Comparison of ENCODE assay signal across 1 cellular context in genomic region chr1:150579110-150579954, GRCh38.
TF ChIP-seq lines count a peak whose summit lies in the region.

Gene MCL1 (minus strand): TSS chr1:150579610. CDS start chr1:150579530, 80 bp downstream.

TF ChIP-seq in HepG2, 621 proteins besides CTCF, POLR2A, EP300 and RAD21 (continued from another document and continues in another):
- TF ChIP-seq, protein P1, sequence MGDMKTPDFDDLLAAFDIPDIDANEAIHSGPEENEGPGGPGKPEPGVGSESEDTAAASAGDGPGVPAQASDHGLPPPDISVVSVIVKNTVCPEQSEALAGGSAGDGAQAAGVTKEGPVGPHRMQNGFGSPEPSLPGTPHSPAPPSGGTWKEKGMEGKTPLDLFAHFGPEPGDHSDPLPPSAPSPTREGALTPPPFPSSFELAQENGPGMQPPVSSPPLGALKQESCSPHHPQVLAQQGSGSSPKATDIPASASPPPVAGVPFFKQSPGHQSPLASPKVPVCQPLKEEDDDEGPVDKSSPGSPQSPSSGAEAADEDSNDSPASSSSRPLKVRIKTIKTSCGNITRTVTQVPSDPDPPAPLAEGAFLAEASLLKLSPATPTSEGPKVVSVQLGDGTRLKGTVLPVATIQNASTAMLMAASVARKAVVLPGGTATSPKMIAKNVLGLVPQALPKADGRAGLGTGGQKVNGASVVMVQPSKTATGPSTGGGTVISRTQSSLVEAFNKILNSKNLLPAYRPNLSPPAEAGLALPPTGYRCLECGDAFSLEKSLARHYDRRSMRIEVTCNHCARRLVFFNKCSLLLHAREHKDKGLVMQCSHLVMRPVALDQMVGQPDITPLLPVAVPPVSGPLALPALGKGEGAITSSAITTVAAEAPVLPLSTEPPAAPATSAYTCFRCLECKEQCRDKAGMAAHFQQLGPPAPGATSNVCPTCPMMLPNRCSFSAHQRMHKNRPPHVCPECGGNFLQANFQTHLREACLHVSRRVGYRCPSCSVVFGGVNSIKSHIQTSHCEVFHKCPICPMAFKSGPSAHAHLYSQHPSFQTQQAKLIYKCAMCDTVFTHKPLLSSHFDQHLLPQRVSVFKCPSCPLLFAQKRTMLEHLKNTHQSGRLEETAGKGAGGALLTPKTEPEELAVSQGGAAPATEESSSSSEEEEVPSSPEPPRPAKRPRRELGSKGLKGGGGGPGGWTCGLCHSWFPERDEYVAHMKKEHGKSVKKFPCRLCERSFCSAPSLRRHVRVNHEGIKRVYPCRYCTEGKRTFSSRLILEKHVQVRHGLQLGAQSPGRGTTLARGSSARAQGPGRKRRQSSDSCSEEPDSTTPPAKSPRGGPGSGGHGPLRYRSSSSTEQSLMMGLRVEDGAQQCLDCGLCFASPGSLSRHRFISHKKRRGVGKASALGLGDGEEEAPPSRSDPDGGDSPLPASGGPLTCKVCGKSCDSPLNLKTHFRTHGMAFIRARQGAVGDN (CRISPR knock-in tag; IDR thresholded peaks at IDR 0.05): peak; percentile 76
- no peak for TF ChIP-seq ZNF660 (CRISPR knock-in tag; IDR thresholded peaks at IDR 0.05; ENCODE audit: borderline replicate concordance, low read depth)
- TF ChIP-seq DRAP1 (CRISPR knock-in tag; IDR thresholded peaks at IDR 0.05): peak; percentile 99
- TF ChIP-seq, protein P2, sequence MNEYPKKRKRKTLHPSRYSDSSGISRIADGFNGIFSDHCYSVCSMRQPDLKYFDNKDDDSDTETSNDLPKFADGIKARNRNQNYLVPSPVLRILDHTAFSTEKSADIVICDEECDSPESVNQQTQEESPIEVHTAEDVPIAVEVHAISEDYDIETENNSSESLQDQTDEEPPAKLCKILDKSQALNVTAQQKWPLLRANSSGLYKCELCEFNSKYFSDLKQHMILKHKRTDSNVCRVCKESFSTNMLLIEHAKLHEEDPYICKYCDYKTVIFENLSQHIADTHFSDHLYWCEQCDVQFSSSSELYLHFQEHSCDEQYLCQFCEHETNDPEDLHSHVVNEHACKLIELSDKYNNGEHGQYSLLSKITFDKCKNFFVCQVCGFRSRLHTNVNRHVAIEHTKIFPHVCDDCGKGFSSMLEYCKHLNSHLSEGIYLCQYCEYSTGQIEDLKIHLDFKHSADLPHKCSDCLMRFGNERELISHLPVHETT (CRISPR knock-in tag; conservative IDR thresholded peaks at IDR 0.05): 0 out of 2 replicates have a peak, but pooled peaks have one; percentile 42
- TF ChIP-seq, protein P3, sequence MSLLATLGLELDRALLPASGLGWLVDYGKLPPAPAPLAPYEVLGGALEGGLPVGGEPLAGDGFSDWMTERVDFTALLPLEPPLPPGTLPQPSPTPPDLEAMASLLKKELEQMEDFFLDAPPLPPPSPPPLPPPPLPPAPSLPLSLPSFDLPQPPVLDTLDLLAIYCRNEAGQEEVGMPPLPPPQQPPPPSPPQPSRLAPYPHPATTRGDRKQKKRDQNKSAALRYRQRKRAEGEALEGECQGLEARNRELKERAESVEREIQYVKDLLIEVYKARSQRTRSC (CRISPR knock-in tag; IDR thresholded peaks at IDR 0.05; ENCODE audit: low read depth): 0 out of 2 replicates have a peak, but pooled peaks have one; percentile 48
- TF ChIP-seq ZXDC (CRISPR knock-in tag; IDR thresholded peaks at IDR 0.05): 0 out of 2 replicates have a peak, but pooled peaks have one; percentile 33
- peak; percentile 100 for TF ChIP-seq SRF (IDR thresholded peaks at IDR 0.05; ENCODE audit: low read depth, low read length)
- peak; percentile 90 for TF ChIP-seq KLF6 (CRISPR knock-in tag; IDR thresholded peaks at IDR 0.05)
- TF ChIP-seq ZNF281 (CRISPR knock-in tag; IDR thresholded peaks at IDR 0.05; ENCODE audit: borderline replicate concordance): peak; percentile 75; the same call in 1 of the 2 replicates
- peak; percentile 47; the same call in 1 of the 2 replicates for TF ChIP-seq ZNF605 (CRISPR knock-in tag; IDR thresholded peaks at IDR 0.05)
- peak; percentile 52; the same call in 1 of the 2 replicates for TF ChIP-seq CEBPG (CRISPR knock-in tag; IDR thresholded peaks at IDR 0.05)
- TF ChIP-seq HCFC1 (IDR thresholded peaks at IDR 0.05; ENCODE audit: low read depth, low read length): peak; percentile 8; the same call in 1 of the 2 replicates
- TF ChIP-seq ETV5 (CRISPR knock-in tag; IDR thresholded peaks at IDR 0.05; ENCODE audit: borderline replicate concordance): peak; percentile 78; the same call in 1 of the 2 replicates
- peak; percentile 40 for TF ChIP-seq ZNF878 (CRISPR knock-in tag; IDR thresholded peaks at IDR 0.05)
- TF ChIP-seq ZNF83 (CRISPR knock-in tag; IDR thresholded peaks at IDR 0.05; ENCODE audit: borderline replicate concordance): no peak
- 0 out of 2 replicates have a peak, but pooled peaks have one; percentile 41 for TF ChIP-seq NR2F2 (IDR thresholded peaks at IDR 0.05; ENCODE audit: borderline replicate concordance, low read depth)
- 0 out of 2 replicates have a peak, but pooled peaks have one; percentile 37 for TF ChIP-seq ZNF24 (IDR thresholded peaks at IDR 0.05)
- peak; percentile 32; the same call in 1 of the 3 replicates for TF ChIP-seq MXI1 (IDR thresholded peaks at IDR 0.05; ENCODE audit: borderline replicate concordance, low read depth, low read length)
- TF ChIP-seq DDIT3 (CRISPR knock-in tag; IDR thresholded peaks at IDR 0.05): 0 out of 2 replicates have a peak, but pooled peaks have one; percentile 48
- TF ChIP-seq, protein P4, sequence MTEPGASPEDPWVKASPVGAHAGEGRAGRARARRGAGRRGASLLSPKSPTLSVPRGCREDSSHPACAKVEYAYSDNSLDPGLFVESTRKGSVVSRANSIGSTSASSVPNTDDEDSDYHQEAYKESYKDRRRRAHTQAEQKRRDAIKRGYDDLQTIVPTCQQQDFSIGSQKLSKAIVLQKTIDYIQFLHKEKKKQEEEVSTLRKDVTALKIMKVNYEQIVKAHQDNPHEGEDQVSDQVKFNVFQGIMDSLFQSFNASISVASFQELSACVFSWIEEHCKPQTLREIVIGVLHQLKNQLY (CRISPR knock-in tag; IDR thresholded peaks at IDR 0.05): 0 out of 2 replicates have a peak, but pooled peaks have one; percentile 33
- 0 out of 2 replicates have a peak, but pooled peaks have one; percentile 30 for TF ChIP-seq ZNF674 (CRISPR knock-in tag; IDR thresholded peaks at IDR 0.05; ENCODE audit: low read depth)
- peak; percentile 16 for TF ChIP-seq PRPF4 (IDR thresholded peaks at IDR 0.05; ENCODE audit: low read depth, low read length, poor library complexity, severe bottlenecking)
- TF ChIP-seq FOXC1 (CRISPR knock-in tag; IDR thresholded peaks at IDR 0.05; ENCODE audit: borderline replicate concordance): peak; percentile 68; the same call in 1 of the 2 replicates
- no peak for TF ChIP-seq ZNF414 (CRISPR knock-in tag; IDR thresholded peaks at IDR 0.05)
- TF ChIP-seq MED1 (CRISPR knock-in tag; IDR thresholded peaks at IDR 0.05): peak; percentile 68
- TF ChIP-seq KDM6A (CRISPR knock-in tag; IDR thresholded peaks at IDR 0.05; ENCODE audit: low read depth): no peak
- TF ChIP-seq ZNF678 (CRISPR knock-in tag; IDR thresholded peaks at IDR 0.05): 0 out of 2 replicates have a peak, but pooled peaks have one; percentile 21
- peak; percentile 36; the same call in 1 of the 2 replicates for TF ChIP-seq ZNF768 (CRISPR knock-in tag; IDR thresholded peaks at IDR 0.05)
- peak; percentile 68; the same call in 1 of the 2 replicates for TF ChIP-seq BCL3 (CRISPR knock-in tag; IDR thresholded peaks at IDR 0.05)
- TF ChIP-seq, protein P5, sequence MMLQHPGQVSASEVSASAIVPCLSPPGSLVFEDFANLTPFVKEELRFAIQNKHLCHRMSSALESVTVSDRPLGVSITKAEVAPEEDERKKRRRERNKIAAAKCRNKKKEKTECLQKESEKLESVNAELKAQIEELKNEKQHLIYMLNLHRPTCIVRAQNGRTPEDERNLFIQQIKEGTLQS (CRISPR knock-in tag; IDR thresholded peaks at IDR 0.05): peak; percentile 12; the same call in 1 of the 2 replicates
- TF ChIP-seq HNRNPK (IDR thresholded peaks at IDR 0.05; ENCODE audit: low read depth, low read length, poor library complexity, severe bottlenecking): peak; percentile 86
- 0 out of 2 replicates have a peak, but pooled peaks have one; percentile 74 for TF ChIP-seq ZNF230 (CRISPR knock-in tag; IDR thresholded peaks at IDR 0.05)
- no peak for TF ChIP-seq SCMH1 (CRISPR knock-in tag; IDR thresholded peaks at IDR 0.05; ENCODE audit: borderline replicate concordance)
- no peak for TF ChIP-seq CREBL2 (CRISPR knock-in tag; IDR thresholded peaks at IDR 0.05; ENCODE audit: borderline replicate concordance)
- TF ChIP-seq, protein P6, sequence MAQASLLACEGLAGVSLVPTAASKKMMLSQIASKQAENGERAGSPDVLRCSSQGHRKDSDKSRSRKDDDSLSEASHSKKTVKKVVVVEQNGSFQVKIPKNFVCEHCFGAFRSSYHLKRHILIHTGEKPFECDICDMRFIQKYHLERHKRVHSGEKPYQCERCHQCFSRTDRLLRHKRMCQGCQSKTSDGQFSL (CRISPR knock-in tag; IDR thresholded peaks at IDR 0.05): peak; percentile 84
